ENCODE assay signal across 17 cellular contexts in the genomic region with DNA sequence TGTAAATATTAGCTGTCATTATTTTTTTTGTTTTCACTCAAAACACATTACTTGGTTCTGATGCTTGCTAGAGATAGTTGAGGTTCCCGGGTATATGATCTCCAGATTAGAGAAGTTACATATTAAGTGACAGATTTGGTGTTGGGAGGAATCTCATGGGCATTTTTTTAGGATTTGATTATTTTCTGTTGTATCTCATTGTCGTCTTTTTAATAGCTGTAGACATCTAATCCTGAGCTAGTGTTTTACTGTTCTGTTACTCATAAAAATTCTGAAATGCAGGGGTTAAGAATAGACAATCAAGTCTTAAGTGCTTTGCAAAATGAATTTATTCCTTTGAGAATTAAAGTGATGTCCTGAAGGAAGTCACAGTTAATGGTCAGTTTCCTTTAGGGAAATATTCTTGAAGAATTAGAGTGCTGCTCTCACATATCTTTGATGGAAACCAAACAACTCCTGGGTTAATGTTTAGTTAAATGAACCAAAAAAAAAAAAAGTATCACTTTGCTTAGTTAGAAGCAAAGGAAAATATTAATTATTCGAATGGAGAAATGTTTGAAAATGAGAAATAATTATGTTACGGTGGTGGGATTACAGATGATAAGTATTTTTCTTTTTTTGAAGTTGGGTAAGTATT.
"Had no signal": no experiment of that assay in that cellular context is flagged by ENCODE, and none has a peak within 500 bp of the region (broad histone marks: within the 10 kb centered on the region; RNA-seq: fewer than 3 reads in every experiment).

No MANE protein-coding gene starts in this region.

- H3K36me3 ChIP-seq: lower lobe of right lung, pancreas had no signal

- H3K4me3 ChIP-seq: lower lobe of right lung, pancreas had no signal

- H3K4me1 ChIP-seq: foreskin keratinocyte had no signal

- H3K27ac ChIP-seq: foreskin keratinocyte, lower lobe of right lung, pancreas had no signal

- H3K4me3 Mint-ChIP-seq: activated naive CD8-positive, alpha-beta T cell; brain; central memory CD8-positive, alpha-beta T cell; neural crest cell had no signal

- H3K9me3 Mint-ChIP-seq: central memory CD8-positive, alpha-beta T cell; neural crest cell had no signal

- H3K4me1 Mint-ChIP-seq: central memory CD8-positive, alpha-beta T cell had no signal

- H3K27ac Mint-ChIP-seq: activated naive CD8-positive, alpha-beta T cell had no signal

- DNase-seq: activated CD4-positive, alpha-beta T cell treated with anti-CD3 and anti-CD28 coated beads, Interleukin-2, amount 50 U/mL, for 1 hour; activated effector memory CD4-positive, alpha-beta T cell treated with Interleukin-2 at 50 U/mL for 16 hours; amygdala; cortex of kidney; effector CD4-positive, alpha-beta T cell; foreskin keratinocyte; glutamatergic neuron; left cardiac atrium; lower lobe of right lung; midbrain; pancreas; stimulated activated CD4-positive, alpha-beta T cell treated with anti-CD3 and anti-CD28 coated beads, Interleukin-12 subunit alpha, Interleukin-12 subunit beta, amount 100 ng/mL, for 4 hours; stimulated activated CD4-positive, alpha-beta T cell treated with anti-CD3 and anti-CD28 coated beads, Interleukin-2, amount 100 ng/mL, for 24 hours had no signal

- FAIRE-seq: pancreas had no signal

- H3K36me3 Mint-ChIP-seq: brain had no signal

- H3K27me3 Mint-ChIP-seq: activated naive CD8-positive, alpha-beta T cell; brain; central memory CD8-positive, alpha-beta T cell had no signal

- H3K9me3 ChIP-seq: lower lobe of right lung, pancreas had no signal

- H3K27me3 ChIP-seq: foreskin keratinocyte, pancreas had no signal

- ATAC-seq: foreskin keratinocyte, left cardiac atrium, lower lobe of right lung had no signal
